Comparison of ENCODE assay signal across 7 cellular contexts in the genomic region with DNA sequence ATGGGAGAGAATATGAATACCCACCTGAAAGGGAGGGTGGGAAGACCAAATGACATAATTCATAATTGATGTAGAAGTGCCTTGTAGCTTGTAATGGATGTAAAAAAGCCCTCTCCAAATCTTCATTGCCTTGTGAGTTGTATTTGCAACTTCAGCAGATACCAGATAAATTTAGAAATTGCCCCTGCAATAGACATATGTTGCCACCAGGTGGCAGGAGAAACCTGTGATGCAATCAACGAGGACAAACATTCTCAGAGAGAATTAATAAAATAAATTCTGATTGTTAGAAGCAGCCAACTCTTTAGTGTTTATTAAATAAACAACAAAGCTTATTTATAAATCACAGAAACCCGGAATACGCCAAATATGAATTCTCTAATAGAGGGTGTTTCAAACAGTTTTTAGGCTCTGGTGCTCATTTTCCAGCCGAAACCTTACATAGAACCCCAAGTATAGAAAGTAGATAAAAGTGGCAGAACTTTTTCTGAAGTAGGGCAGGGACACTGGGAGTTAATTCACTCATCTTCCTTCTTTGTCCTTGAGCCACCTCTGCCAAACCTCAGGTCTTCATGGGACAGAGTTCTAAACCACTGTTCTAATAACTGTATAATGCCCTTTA.
DNase-seq lines count a peak whose midpoint lies in the region; FAIRE-seq and TF ChIP-seq lines count a peak whose summit lies in the region.

No MANE protein-coding gene starts in this region.

- H4K20me1 ChIP-seq in OCI-LY7 (ENCODE audit: insufficient read depth, low read length) (no peaks in the 10 kb centered on the region), endothelial cell of umbilical vein (replicated peaks; ENCODE audit: control insufficient read depth, extremely low read depth, insufficient read depth, low read length) (no peaks in the 10 kb centered on the region), neural cell (ENCODE audit: insufficient read depth) (no peaks in the 10 kb centered on the region)

- peak; percentile 33 for FAIRE-seq in endothelial cell of umbilical vein (lab: Jason Lieb, UNC)

- TF ChIP-seq CTCF in OCI-LY7 (conservative IDR thresholded peaks at IDR 0.05; ENCODE audit: low read length) (peak; percentile 97), endothelial cell of umbilical vein (IDR thresholded peaks at IDR 0.05; ENCODE audit: extremely low read depth in 1 of 2, insufficient read depth in 1 of 2, low read depth in 1 of 2, low read length in 2 of 2) (peak; percentile 57 to 58), neural cell (IDR thresholded peaks at IDR 0.05; ENCODE audit: poor library complexity, severe bottlenecking) (peak; percentile 83)

- H3K36me3 ChIP-seq in H7 (replicated peaks; ENCODE audit: control insufficient read depth, insufficient read depth, low read length) = no peaks in the 10 kb centered on the region
- H3K36me3 ChIP-seq in OCI-LY7 (ENCODE audit: insufficient read depth, low read length) = no peaks in the 10 kb centered on the region
- H3K36me3 ChIP-seq in endothelial cell of umbilical vein (ENCODE audit: control insufficient read depth in 2 of 2, extremely low read depth in 1 of 2, insufficient read depth in 2 of 2, low read length in 2 of 2) = no peaks in the 10 kb centered on the region
- no peaks in the 10 kb centered on the region for H3K36me3 ChIP-seq in neural cell (ENCODE audit: insufficient read depth, low read length)

- H3K9ac ChIP-seq in endothelial cell of umbilical vein (replicated peaks; ENCODE audit: extremely low read depth, insufficient read depth, low read length) (no peak overlapping the region), neural cell (ENCODE audit: low read length) (no peak overlapping the region)

- H2AFZ ChIP-seq in OCI-LY7 (ENCODE audit: low read length) (no peak overlapping the region), endothelial cell of umbilical vein (ENCODE audit: low read depth, low read length) (no peak overlapping the region), neural cell (ENCODE audit: low read depth, low read length) (no peak overlapping the region)

- H3K9me1 ChIP-seq in endothelial cell of umbilical vein (replicated peaks; ENCODE audit: control insufficient read depth, extremely low read depth, insufficient read depth, low read length) = no peaks in the 10 kb centered on the region

- TF ChIP-seq EP300 in neural cell (conservative IDR thresholded peaks at IDR 0.05; ENCODE audit: poor library complexity, severe bottlenecking) = no peak

- CTCF ChIA-PET in OCI-LY7 (lab: Charles Lee; ENCODE audit: unreplicated experiment) = no interaction called here
- CTCF ChIA-PET in endothelial cell of umbilical vein (lab: Charles Lee) = interaction anchor here (0.6 to 7.2 kb wide), 18 partner anchors 9 to 1499 kb away, joined by 3 to 137 read pairs (median 4); no protein-coding TSS in a partner anchor

- no TSS peak for BruUV-seq in OCI-LY7 (replicated peaks; lab: Mats Ljungman, UMichigan)
- BruUV-seq in endothelial cell of umbilical vein (replicated peaks; lab: Mats Ljungman, UMichigan) = no TSS peak

- H3K27me3 ChIP-seq in H7 (ENCODE audit: control insufficient read depth, insufficient read depth, low read length) (no peaks in the 10 kb centered on the region), endothelial cell of umbilical vein (ENCODE audit: control insufficient read depth in 2 of 2, insufficient read depth in 2 of 2, low read length in 2 of 2) (no peaks in the 10 kb centered on the region), neural cell (ENCODE audit: insufficient read depth, low read depth, low read length) (no peaks in the 10 kb centered on the region)

- no peaks in the 10 kb centered on the region for H3F3A ChIP-seq in neural cell (ENCODE audit: insufficient read depth, low read length, poor library complexity, severe bottlenecking)

- no peak for TF ChIP-seq POLR2A in endothelial cell of umbilical vein (IDR thresholded peaks at IDR 0.05; ENCODE audit: low read depth, low read length)

- H3K9me3 ChIP-seq in OCI-LY7 (ENCODE audit: low read length) = no peaks in the 10 kb centered on the region
- no peaks in the 10 kb centered on the region for H3K9me3 ChIP-seq in endothelial cell of umbilical vein (replicated peaks; ENCODE audit: control insufficient read depth, insufficient read depth, low read length)
- H3K9me3 ChIP-seq in neural cell (ENCODE audit: low read length) = no peaks in the 10 kb centered on the region

- no peaks in the 10 kb centered on the region for H3K79me2 ChIP-seq in OCI-LY7 (ENCODE audit: insufficient read depth, low read depth, low read length)
- no peaks in the 10 kb centered on the region for H3K79me2 ChIP-seq in endothelial cell of umbilical vein (ENCODE audit: control insufficient read depth, insufficient read depth, low read length)
- no peaks in the 10 kb centered on the region for H3K79me2 ChIP-seq in neural cell (replicated peaks; ENCODE audit: insufficient read depth, low read length)

- H3K4me2 ChIP-seq in OCI-LY7 (ENCODE audit: low read length) = no peak overlapping the region
- H3K4me2 ChIP-seq in endothelial cell of umbilical vein (ENCODE audit: insufficient read depth, low read length) = no peak overlapping the region
- H3K4me2 ChIP-seq in neural cell (ENCODE audit: low read length) = no peak overlapping the region

- no peak overlapping the region for H3K4me3 ChIP-seq in H7 (ENCODE audit: insufficient read depth, low read depth, low read length)
- H3K4me3 ChIP-seq in OCI-LY7 (ENCODE audit: low read depth, low read length, poor library complexity, severe bottlenecking) = no peak overlapping the region
- H3K4me3 ChIP-seq in endothelial cell of umbilical vein (replicated peaks in 1 of 3; ENCODE audit: insufficient read depth in 1 of 3, low read depth in 1 of 3, low read length in 3 of 3) = no peak overlapping the region
- H3K4me3 ChIP-seq in neural cell (ENCODE audit: low read length) = no peak overlapping the region

- H3K27ac ChIP-seq in OCI-LY7 (ENCODE audit: low read depth, low read length, poor library complexity, severe bottlenecking) = no peak overlapping the region
- H3K27ac ChIP-seq in endothelial cell of umbilical vein (ENCODE audit: insufficient read depth, low read depth, low read length) = no peak overlapping the region
- H3K27ac ChIP-seq in neural cell (ENCODE audit: low read length) = no peak overlapping the region

- TF ChIP-seq RAD21 in neural cell (conservative IDR thresholded peaks at IDR 0.05) = peak; percentile 90

- intact Hi-C loops in OCI-LY7 (cut with micrococcal nuclease; ENCODE audit: unreplicated experiment) = loop anchor here (5.0 kb wide), 1 partner anchor 40 kb away; no protein-coding TSS in a partner anchor
- intact Hi-C loops in endothelial cell of umbilical vein (cut with micrococcal nuclease) = loop anchor here (1.0 kb wide), 3 partner anchors 39 to 1330 kb away; no protein-coding TSS in a partner anchor

- dilution Hi-C loops in endothelial cell of umbilical vein (cut with MboI; ENCODE audit: extremely low pct_ligation_motif_present, low sequenced_read_pairs) = no loop called here

- H3K4me1 ChIP-seq in OCI-LY7 (ENCODE audit: insufficient read depth, low read length, poor library complexity, severe bottlenecking) = no peaks in the 10 kb centered on the region
- H3K4me1 ChIP-seq in endothelial cell of umbilical vein (ENCODE audit: control insufficient read depth, extremely low read depth, insufficient read depth, low read length) = no peaks in the 10 kb centered on the region

- H3K9me2 ChIP-seq in OCI-LY7 (ENCODE audit: insufficient read depth, low read length) (no peaks in the 10 kb centered on the region), neural cell (ENCODE audit: insufficient read depth, low read length) (no peaks in the 10 kb centered on the region)

- POLR2A ChIA-PET in OCI-LY7 (lab: Charles Lee) (interaction anchor here (0.9 to 1.1 kb wide), 2 partner anchors 37 to 42 kb away, joined by 3 read pairs; no protein-coding TSS in a partner anchor), endothelial cell of umbilical vein (lab: Charles Lee) (no interaction called here)

- DNase-seq in Daoy (ENCODE audit: low read depth) = peak; percentile 23
- peak; percentile 46 for DNase-seq in H7
- peak; percentile 45 for DNase-seq in OCI-LY7 (ENCODE audit: low spot score)
- DNase-seq in endothelial cell of umbilical vein (ENCODE audit: low read depth, low spot score) = peak; percentile 41
- DNase-seq in DMS79 treated with DMSO at 0.1 percent for 48 hours (lab: John Stamatoyannopoulos, UW) = no peak
- no peak for DNase-seq in activated gamma-delta T cell treated with Interleukin-2 at 50 U/mL for 16 hours

TF ChIP-seq in endothelial cell of umbilical vein, 7 proteins besides CTCF, POLR2A, EP300 and RAD21:
- TF ChIP-seq EZH2 (IDR thresholded peaks at IDR 0.05; ENCODE audit: borderline replicate concordance, low read depth, low read length, severe bottlenecking) = no peak
- TF ChIP-seq FOS (IDR thresholded peaks at IDR 0.05; ENCODE audit: borderline replicate concordance, insufficient read depth, low read length) = no peak
- TF ChIP-seq POLR2AphosphoS5 (IDR thresholded peaks at IDR 0.05; ENCODE audit: insufficient read depth, low read depth, low read length) = no peak
- TF ChIP-seq, protein P1, sequence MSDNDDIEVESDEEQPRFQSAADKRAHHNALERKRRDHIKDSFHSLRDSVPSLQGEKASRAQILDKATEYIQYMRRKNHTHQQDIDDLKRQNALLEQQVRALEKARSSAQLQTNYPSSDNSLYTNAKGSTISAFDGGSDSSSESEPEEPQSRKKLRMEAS (IDR thresholded peaks at IDR 0.05; ENCODE audit: insufficient read depth, insufficient read length) = no peak
- TF ChIP-seq GATA2 (IDR thresholded peaks at IDR 0.05; ENCODE audit: insufficient read depth, insufficient read length, low read depth, low read length) = no peak
- TF ChIP-seq MYC (IDR thresholded peaks at IDR 0.05; ENCODE audit: low read depth, low read length) = no peak
- TF ChIP-seq JUN (IDR thresholded peaks at IDR 0.05; ENCODE audit: borderline replicate concordance, insufficient read depth, insufficient read length, low read depth) = no peak

Comparison
In these comparisons a context has a peak if more than half of its experiments do, and no peak if none do; other contexts are left out.
1. DNase-seq: peak in Daoy (single experiment), H7 (single experiment), OCI-LY7 (single experiment) and endothelial cell of umbilical vein (single experiment); none in DMS79 treated with DMSO at 0.1 percent for 48 hours (single experiment) and activated gamma-delta T cell treated with Interleukin-2 at 50 U/mL for 16 hours (single experiment).
2. Peak in every context shown above with its lines, with median percentiles within 50 percentile points of each other: CTCF ChIP-seq.